In genomic region chr18:14431031-14431503, GRCh38 we compare ENCODE assay signal across 8 cellular contexts.
A peak's percentile ranks its signal among the peaks of the same experiment; 100 is the strongest.
DNase-seq lines count a peak whose midpoint lies in the region; ATAC-seq and TF ChIP-seq lines count a peak whose summit lies in the region.
"Not testable (repeated sequence)": the region's sequence is repeated elsewhere in the genome, so short reads cannot be mapped to it uniquely, and the experiment has no call there.

No MANE protein-coding gene starts in this region.

- H3K27me3 Mint-ChIP-seq in naive thymus-derived CD4-positive, alpha-beta T cell, result peaks cover 0 to 22% (median 0%) of the 10 kb centered on the region in 5 donors

- H3K36me3 ChIP-seq in breast epithelium; naive thymus-derived CD4-positive, alpha-beta T cell (ENCODE audit: control insufficient read depth in 2 of 3, insufficient read depth in 3 of 3, low read length in 3 of 3): not testable (repeated sequence)

- peak overlapping the region; percentile 78 to 91 (median 86) for H3K4me3 Mint-ChIP-seq in naive thymus-derived CD4-positive, alpha-beta T cell

- H3K9me3 Mint-ChIP-seq in naive thymus-derived CD4-positive, alpha-beta T cell, result peaks cover 0 to 19% (median 10%) of the 10 kb centered on the region in 11 donors

- peak; percentile 42 for TF ChIP-seq CTCF in 22Rv1 (IDR thresholded peaks at IDR 0.05)
- TF ChIP-seq CTCF in breast epithelium (IDR thresholded peaks at IDR 0.05), result not testable (repeated sequence)

- peak overlapping the region; percentile 38 to 75 (median 61) for H3K4me3 ChIP-seq in breast epithelium
- H3K4me3 ChIP-seq in naive thymus-derived CD4-positive, alpha-beta T cell (ENCODE audit: low read length), result peak overlapping the region; percentile 50

- TF ChIP-seq POLR2A in breast epithelium (IDR thresholded peaks at IDR 0.05), result not testable (repeated sequence)

- not testable (repeated sequence) for H3K4me1 Mint-ChIP-seq in naive thymus-derived CD4-positive, alpha-beta T cell

- H3K4me1 ChIP-seq in breast epithelium; naive thymus-derived CD4-positive, alpha-beta T cell (ENCODE audit: control insufficient read depth in 2 of 2, insufficient read depth in 2 of 2, low read length in 2 of 2): not testable (repeated sequence)

- POLR2A ChIA-PET in naive thymus-derived CD4-positive, alpha-beta T cell (lab: Charles Lee), result not testable (repeated sequence)

- not testable (repeated sequence) for H3K9me3 ChIP-seq in breast epithelium; naive thymus-derived CD4-positive, alpha-beta T cell (ENCODE audit: control insufficient read depth in 2 of 3, low read length in 3 of 3)

- ATAC-seq in left cardiac atrium; naive thymus-derived CD4-positive, alpha-beta T cell: not testable (repeated sequence)

- not testable (repeated sequence) for H3K27me3 ChIP-seq in breast epithelium; naive thymus-derived CD4-positive, alpha-beta T cell (ENCODE audit: control insufficient read depth in 2 of 2, insufficient read depth in 2 of 2, low read length in 2 of 2)

- peak overlapping the region; percentile 82 for H3K27ac ChIP-seq in 22Rv1
- H3K27ac ChIP-seq in breast epithelium, result peak overlapping the region; percentile 73 to 75
- H3K27ac ChIP-seq in naive thymus-derived CD4-positive, alpha-beta T cell (ENCODE audit: low read depth, low read length), result not testable (repeated sequence)

- not testable (repeated sequence) for H3K36me3 Mint-ChIP-seq in naive thymus-derived CD4-positive, alpha-beta T cell

- not testable (repeated sequence) for H3K27ac Mint-ChIP-seq in naive thymus-derived CD4-positive, alpha-beta T cell

- DNase-seq in HK-2 (ENCODE audit: unreplicated experiment) (peak; percentile 79), RKO (ENCODE audit: low spot score) (peak; percentile 68), breast epithelium (ENCODE audit: low spot score in 2 of 2) (peak; percentile 73 to 80), left cardiac atrium (peak; percentile 70)
- peak; percentile 14 for DNase-seq in activated CD8-positive, alpha-beta memory T cell treated with anti-CD3 and anti-CD28 coated beads, Interleukin-2, amount 50 U/mL, for 24 hours (ENCODE audit: extremely low read depth)
- peak; percentile 25 to 61 (median 51) for DNase-seq in naive thymus-derived CD4-positive, alpha-beta T cell
- peak; percentile 9 to 42 (median 24) for DNase-seq in stimulated activated CD4-positive, alpha-beta T cell treated with anti-CD3 and anti-CD28 coated beads, TNF-alpha, amount 100 ng/mL, for 1 hour (ENCODE audit: low read depth in 3 of 3, low spot score in 1 of 3)

- CTCF ChIA-PET in naive thymus-derived CD4-positive, alpha-beta T cell (lab: Charles Lee), result not testable (repeated sequence)

- intact Hi-C loops in breast epithelium (cut with DNase I; ENCODE audit: low total_unique reads); left cardiac atrium (cut with DNase I); naive thymus-derived CD4-positive, alpha-beta T cell (cut with micrococcal nuclease): not testable (repeated sequence)

Comparison
In these comparisons a context has a peak if more than half of its experiments do, and no peak if none do; other contexts are left out.
1. DNase-seq: peak in every context shown above with its lines; median percentile 79 in HK-2; 76 in breast epithelium; 70 in left cardiac atrium; 68 in RKO; 51 in naive thymus-derived CD4-positive, alpha-beta T cell; 24 in stimulated activated CD4-positive, alpha-beta T cell treated with anti-CD3 and anti-CD28 coated beads, TNF-alpha, amount 100 ng/mL, for 1 hour; 14 in activated CD8-positive, alpha-beta memory T cell treated with anti-CD3 and anti-CD28 coated beads, Interleukin-2, amount 50 U/mL, for 24 hours.